Comparison of ENCODE assay signal across 15 cellular contexts in genomic region chr10:132409667-132410028, GRCh38. TPM values are rescaled to one million over a fixed set of nuclear protein-coding genes. Genes with fewer than 3 reads are reported as not detected.
DNase-seq lines count a peak whose midpoint lies in the region; ATAC-seq and TF ChIP-seq lines count a peak whose summit lies in the region.
"Had no signal": no experiment of that assay in that cellular context is flagged by ENCODE, and none has a peak within 500 bp of the region (broad histone marks: within the 10 kb centered on the region; RNA-seq: fewer than 3 reads in every experiment).

No MANE protein-coding gene starts in this region.

- H3K36me3 ChIP-seq in endodermal cell (ENCODE audit: control insufficient read depth, insufficient read depth, low read length) (no peaks in the 10 kb centered on the region), thyroid gland (peaks cover 18 to 29% of the 10 kb centered on the region in 2 donors)
- H3K36me3 ChIP-seq: ovary had no signal

- H3K27me3 Mint-ChIP-seq in T-helper 17 cell (no peaks in the 10 kb centered on the region), endodermal cell (ENCODE audit: insufficient read depth) (no peaks in the 10 kb centered on the region), naive B cell (no peaks in the 10 kb centered on the region)
- H3K27me3 Mint-ChIP-seq: activated naive CD4-positive, alpha-beta T cell treated with anti-CD3 and anti-CD28 coated beads, Interleukin-2, amount 50 U/mL, for 24 hours had no signal

- WGBS in endodermal cell (ENCODE audit: insufficient coverage in 1 of 2, insufficient read length in 1 of 2), 2 experiments = 83 to 94% methylated on average over 2 to 4 of the region's 4 CpGs
- WGBS in thyroid gland, 2 donors = 85 to 92% methylated on average over 4 of the region's 4 CpGs

- no peak for TF ChIP-seq CTCF in endodermal cell (conservative IDR thresholded peaks at IDR 0.05)
- TF ChIP-seq CTCF in thyroid gland (IDR thresholded peaks at IDR 0.05) = no peak

- no peak overlapping the region for H3K4me3 ChIP-seq in endodermal cell (ENCODE audit: low read length)
- no peak overlapping the region for H3K4me3 ChIP-seq in thyroid gland (replicated peaks in 1 of 3)
- H3K4me3 ChIP-seq: ovary had no signal

- DNase-seq in T-helper 17 cell (no peak), endodermal cell (peak; percentile 78), naive B cell (no peak), thyroid gland (no peak)
- DNase-seq in stimulated activated CD4-positive, alpha-beta T cell treated with anti-CD3 and anti-CD28 coated beads, Interleukin-15, amount 100 ng/mL, for 24 hours = no peak
- DNase-seq in stimulated activated naive CD4-positive, alpha-beta T cell treated with Interleukin-2 at 50 U/mL for 16 hours (lab: John Stamatoyannopoulos, UW) = no peak
- DNase-seq: activated T-cell treated with anti-CD3 and anti-CD28 coated beads for 4 hours, foreskin keratinocyte, Kasumi-1, NCI-H1436, ovary, SHP77 treated with DMSO at 0.1 percent for 48 hours, T-helper 2 cell had no signal

- no peaks in the 10 kb centered on the region for H3K9me3 Mint-ChIP-seq in endodermal cell
- H3K9me3 Mint-ChIP-seq in naive B cell = no peaks in the 10 kb centered on the region
- H3K9me3 Mint-ChIP-seq: activated naive CD4-positive, alpha-beta T cell treated with anti-CD3 and anti-CD28 coated beads, Interleukin-2, amount 50 U/mL, for 24 hours had no signal

- H3K4me3 Mint-ChIP-seq in T-helper 17 cell (no peak overlapping the region), endodermal cell (no peak overlapping the region), naive B cell (peak overlapping the region in 6 of 8 donors; percentile 37 to 74 (median 44))
- H3K4me3 Mint-ChIP-seq: activated naive CD4-positive, alpha-beta T cell treated with anti-CD3 and anti-CD28 coated beads, Interleukin-2, amount 50 U/mL, for 24 hours had no signal

- no peaks in the 10 kb centered on the region for H3K4me1 ChIP-seq in endodermal cell (ENCODE audit: control insufficient read depth, insufficient read depth, low read length)
- peaks cover 57 to 76% of the 10 kb centered on the region in 2 donors for H3K4me1 ChIP-seq in thyroid gland

- H3K9me3 ChIP-seq in T-helper 17 cell (ENCODE audit: control insufficient read depth, low read length, poor library complexity, severe bottlenecking) = no peaks in the 10 kb centered on the region
- H3K9me3 ChIP-seq in endodermal cell (ENCODE audit: control insufficient read depth, low read length) = no peaks in the 10 kb centered on the region
- H3K9me3 ChIP-seq in thyroid gland = no peaks in the 10 kb centered on the region
- H3K9me3 ChIP-seq: ovary had no signal

- H3K27ac ChIP-seq in endodermal cell (ENCODE audit: low read depth, low read length) = no peak overlapping the region
- peak overlapping the region; percentile 98 to 100 (median 99) for H3K27ac ChIP-seq in thyroid gland
- H3K27ac ChIP-seq: foreskin keratinocyte had no signal

- TF ChIP-seq POLR2A in thyroid gland (IDR thresholded peaks at IDR 0.05) = no peak

- intact Hi-C loops in thyroid gland (cut with DNase I) = no loop called here

- ATAC-seq in T-helper 17 cell = no peak
- no peak for ATAC-seq in naive B cell (ENCODE audit: low read depth in 2 of 2)
- ATAC-seq in HG02571 (IDR thresholded peaks at IDR 0.05; ENCODE audit: unreplicated experiment) = no peak
- ATAC-seq: foreskin keratinocyte had no signal

- H3K4me1 Mint-ChIP-seq in T-helper 17 cell (peaks cover 12% of the 10 kb centered on the region), endodermal cell (peaks cover 32% of the 10 kb centered on the region), naive B cell (peaks cover 28 to 49% (median 40%) of the 10 kb centered on the region in 3 donors)

- no peak overlapping the region for H3K9ac ChIP-seq in endodermal cell (ENCODE audit: extremely low read depth, low read length, poor library complexity, severe bottlenecking)

- H3K27ac Mint-ChIP-seq in T-helper 17 cell = peak overlapping the region; percentile 70
- peak overlapping the region; percentile 77 for H3K27ac Mint-ChIP-seq in endodermal cell
- H3K27ac Mint-ChIP-seq in naive B cell = peak overlapping the region in 4 of 6 donors; percentile 85 to 94 (median 88)

- H3K27me3 ChIP-seq in endodermal cell (ENCODE audit: control insufficient read depth, insufficient read depth, low read length, poor library complexity, severe bottlenecking) (no peaks in the 10 kb centered on the region), thyroid gland (no peaks in the 10 kb centered on the region)
- H3K27me3 ChIP-seq: foreskin keratinocyte, ovary had no signal

- H3K36me3 Mint-ChIP-seq in T-helper 17 cell (ENCODE audit: low read depth) (no peaks in the 10 kb centered on the region), endodermal cell (ENCODE audit: low read depth) (peaks cover 7% of the 10 kb centered on the region), naive B cell (no peaks in the 10 kb centered on the region)
- H3K36me3 Mint-ChIP-seq: activated naive CD4-positive, alpha-beta T cell treated with anti-CD3 and anti-CD28 coated beads, Interleukin-2, amount 50 U/mL, for 24 hours had no signal

RNA-seq across cellular contexts. Expression of gene PWWP2B, which starts 12.6 kb away (rescaled TPM):
- total RNA-seq in T-helper 17 cell (10 to 100 TPM; 15.7 to 16.7 TPM), endodermal cell (10 to 100 TPM; 11.4 to 13.9 TPM), thyroid gland (10 to 100 TPM; 14.5 to 35.4 (median 27.3) TPM)
- 7.5 TPM for polyA plus RNA-seq in endodermal cell (2013, experiment 1 of 2)
- polyA plus RNA-seq in endodermal cell (2013, experiment 2 of 2) = 6.7 TPM
- 10 to 100 TPM in 1 of 6 donors, 1 to 10 TPM in 5; 3.3 to 10.3 (median 6.2) TPM for polyA plus RNA-seq in naive B cell (ENCODE audit: low read depth in 6 of 6)

Comparison
In these comparisons a context has a peak if more than half of its experiments do, and no peak if none do; other contexts are left out.
1. H3K4me3 Mint-ChIP-seq: peak in naive B cell (6 of 8); none in T-helper 17 cell (single experiment) and endodermal cell (single experiment).
2. Peak in every context shown above with its lines, with median percentiles within 50 percentile points of each other: H3K27ac Mint-ChIP-seq.